ENCODE assay signal across 9 cellular contexts in the genomic region with DNA sequence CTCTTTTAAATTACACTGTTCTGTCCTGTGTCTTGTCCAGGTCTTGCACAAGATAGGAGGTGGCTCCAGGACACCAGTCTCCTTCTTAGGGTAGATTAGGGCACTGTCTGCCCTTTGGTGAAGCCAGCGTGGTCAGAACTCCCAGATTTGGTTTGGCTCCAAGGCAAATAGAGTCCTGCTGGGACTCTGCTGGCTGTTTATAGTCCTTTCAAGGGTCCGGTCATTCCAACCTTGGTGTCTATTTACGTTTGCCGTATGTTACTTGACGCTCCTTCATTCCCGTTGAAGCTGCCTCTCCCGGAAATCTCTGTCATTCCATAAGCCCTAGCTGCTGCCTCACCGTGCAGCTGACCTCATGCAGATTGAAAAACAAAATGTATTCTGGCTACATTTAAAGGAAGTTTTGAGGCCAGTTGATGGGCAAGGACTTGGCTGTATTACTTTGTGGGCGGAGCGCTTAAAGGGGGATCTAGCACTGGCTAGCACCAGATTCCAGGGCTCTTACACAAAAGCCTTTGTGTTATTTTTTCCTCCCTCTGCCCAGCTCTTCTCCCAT.
DNase-seq lines count a peak whose midpoint lies in the region; TF ChIP-seq lines count a peak whose summit lies in the region.
"Had no signal": no experiment of that assay in that cellular context is flagged by ENCODE, and none has a peak within 500 bp of the region (broad histone marks: within the 10 kb centered on the region; RNA-seq: fewer than 3 reads in every experiment).

No MANE protein-coding gene starts in this region.

- no peak overlapping the region for H2AFZ ChIP-seq in SK-N-SH (ENCODE audit: low read depth)

- no peak for TF ChIP-seq CTCF in BJ (IDR thresholded peaks at IDR 0.05; ENCODE audit: insufficient read depth, low read depth, low read length)
- no peak for TF ChIP-seq CTCF in SK-N-SH (IDR thresholded peaks at IDR 0.05)
- no peak for TF ChIP-seq CTCF in osteocyte (IDR thresholded peaks at IDR 0.05)
- no peak for TF ChIP-seq CTCF in GM10248 (IDR thresholded peaks at IDR 0.05; ENCODE audit: control extremely low read depth, extremely low read depth, low read depth, missing control alignments)

- DNase-seq in BJ (ENCODE audit: low read depth) (peak; percentile 88), SK-N-SH (no peak), globus pallidus (ENCODE audit: low spot score) (peak; percentile 99), osteocyte (ENCODE audit: extremely low spot score, unreplicated experiment) (peak; percentile 88), GM10248 (ENCODE audit: extremely low spot score) (no peak), NCI-H1092 (lab: John Stamatoyannopoulos, UW) (no peak), NOMO-1 treated with dmso at 0.1 percent for 144 hours (lab: John Stamatoyannopoulos, UW; ENCODE audit: unreplicated experiment) (no peak)
- no peak for DNase-seq in activated naive CD4-positive, alpha-beta T cell treated with anti-CD3 and anti-CD28 coated beads for 36 hours
- DNase-seq: activated naive CD4-positive, alpha-beta T cell treated with anti-CD3 and anti-CD28 coated beads, Interleukin-2, amount 50 U/mL, for 16 hours had no signal

- H3K36me3 Mint-ChIP-seq in osteocyte (ENCODE audit: unreplicated experiment): no peaks in the 10 kb centered on the region
- no peaks in the 10 kb centered on the region for H3K36me3 Mint-ChIP-seq in activated naive CD4-positive, alpha-beta T cell treated with anti-CD3 and anti-CD28 coated beads for 36 hours (ENCODE audit: low read depth)

- CTCF ChIA-PET in BJ (lab: Yijun Ruan, JAX): interaction anchor here (0.6 to 5.6 kb wide), 4 partner anchors 10 to 127 kb away, joined by 3 to 26 read pairs (median 4); no protein-coding TSS in a partner anchor
- CTCF ChIA-PET in SK-N-SH (lab: Yijun Ruan, JAX): interaction anchor here (0.9 kb wide), 1 partner anchor 51 kb away, joined by 3 read pairs; no protein-coding TSS in a partner anchor
- CTCF ChIA-PET in GM10248 (lab: Yijun Ruan, JAX): interaction anchor here (1.4 kb wide), 1 partner anchor 10 kb away, joined by 4 read pairs; no protein-coding TSS in a partner anchor
- CTCF ChIA-PET in activated naive CD4-positive, alpha-beta T cell treated with anti-CD3 and anti-CD28 coated beads for 36 hours (lab: Charles Lee): no interaction called here

- H3K9ac ChIP-seq in SK-N-SH: peak overlapping the region; percentile 73

- no peaks in the 10 kb centered on the region for H3K27me3 ChIP-seq in BJ (ENCODE audit: control insufficient read depth, insufficient read depth, low read length)
- H3K27me3 ChIP-seq in SK-N-SH (ENCODE audit: insufficient read depth): no peaks in the 10 kb centered on the region

- no peak for TF ChIP-seq RAD21 in SK-N-SH (IDR thresholded peaks at IDR 0.05; ENCODE audit: low read length)

- no peaks in the 10 kb centered on the region for H3K36me3 ChIP-seq in BJ (ENCODE audit: control insufficient read depth, insufficient read depth, low read length)
- H3K36me3 ChIP-seq in SK-N-SH (replicated peaks in 1 of 2; ENCODE audit: control insufficient read depth in 1 of 2, insufficient read depth in 2 of 2, low read length in 1 of 2): no peaks in the 10 kb centered on the region

- POLR2A ChIA-PET in BJ (lab: Charles Lee): interaction anchor here (0.6 to 1.0 kb wide), 3 partner anchors 15 to 260 kb away, joined by 3 to 4 read pairs (median 4); no protein-coding TSS in a partner anchor
- POLR2A ChIA-PET in SK-N-SH (lab: Yijun Ruan, JAX): no interaction called here
- POLR2A ChIA-PET in GM10248 (lab: Yijun Ruan, JAX): no interaction called here

- H3K4me1 Mint-ChIP-seq in osteocyte (ENCODE audit: unreplicated experiment): peaks cover 62% of the 10 kb centered on the region
- peaks cover 2% of the 10 kb centered on the region for H3K4me1 Mint-ChIP-seq in activated naive CD4-positive, alpha-beta T cell treated with anti-CD3 and anti-CD28 coated beads for 36 hours (ENCODE audit: low read depth)

- H3F3A ChIP-seq in SK-N-SH (replicated peaks; ENCODE audit: insufficient read depth): peaks cover 58% of the 10 kb centered on the region

- peak overlapping the region; percentile 95 for H3K27ac Mint-ChIP-seq in osteocyte (ENCODE audit: unreplicated experiment)
- no peak overlapping the region for H3K27ac Mint-ChIP-seq in activated naive CD4-positive, alpha-beta T cell treated with anti-CD3 and anti-CD28 coated beads for 36 hours

- no peaks in the 10 kb centered on the region for H3K9me3 ChIP-seq in SK-N-SH

- TF ChIP-seq EP300 in SK-N-SH (IDR thresholded peaks at IDR 0.05; ENCODE audit: borderline replicate concordance in 1 of 2, low read depth in 1 of 2, low read length in 1 of 2): peak; percentile 32 to 64; a peak in 2 of 4 replicates

- peak overlapping the region; percentile 65 for H3K4me2 ChIP-seq in SK-N-SH

- H3K27me3 Mint-ChIP-seq in osteocyte (ENCODE audit: unreplicated experiment): no peaks in the 10 kb centered on the region
- H3K27me3 Mint-ChIP-seq in activated naive CD4-positive, alpha-beta T cell treated with anti-CD3 and anti-CD28 coated beads for 36 hours (ENCODE audit: low read depth): no peaks in the 10 kb centered on the region

- H3K4me3 ChIP-seq in BJ (ENCODE audit: low read depth, low read length): no peak overlapping the region
- no peak overlapping the region for H3K4me3 ChIP-seq in SK-N-SH (ENCODE audit: low read depth in 2 of 2, low read length in 1 of 2)

- peak overlapping the region; percentile 3 for H3K4me3 Mint-ChIP-seq in osteocyte (ENCODE audit: unreplicated experiment)
- H3K4me3 Mint-ChIP-seq in activated naive CD4-positive, alpha-beta T cell treated with anti-CD3 and anti-CD28 coated beads for 36 hours: no peak overlapping the region

- H3K27ac ChIP-seq in SK-N-SH (ENCODE audit: low read depth in 2 of 2, low read length in 1 of 2): peak overlapping the region; percentile 65 to 94

- no peaks in the 10 kb centered on the region for H3K9me3 Mint-ChIP-seq in osteocyte (ENCODE audit: unreplicated experiment)
- no peaks in the 10 kb centered on the region for H3K9me3 Mint-ChIP-seq in activated naive CD4-positive, alpha-beta T cell treated with anti-CD3 and anti-CD28 coated beads for 36 hours

- H3K4me1 ChIP-seq in SK-N-SH (ENCODE audit: control insufficient read depth in 1 of 2, insufficient read depth in 2 of 2, low read depth in 1 of 2, low read length in 1 of 2): peaks cover 3 to 51% of the 10 kb centered on the region in 2 experiments; a peak in 3 of 4 replicates

- H3K9me2 ChIP-seq in SK-N-SH: no peaks in the 10 kb centered on the region

- intact Hi-C loops in activated naive CD4-positive, alpha-beta T cell treated with anti-CD3 and anti-CD28 coated beads for 36 hours (cut with micrococcal nuclease): no loop called here

- WGBS in SK-N-SH (ENCODE audit: low lambda C conversion rate): 49% methylated on average over 10 of the region's 10 CpGs

- no peaks in the 10 kb centered on the region for H4K20me1 ChIP-seq in SK-N-SH (ENCODE audit: insufficient read depth)

- peaks cover 41% of the 10 kb centered on the region for H3K79me2 ChIP-seq in SK-N-SH (ENCODE audit: insufficient read depth)

TF ChIP-seq in SK-N-SH, 30 proteins besides CTCF, POLR2A, EP300 and RAD21 (continues in another document):
- TF ChIP-seq TAF1 (IDR thresholded peaks at IDR 0.05; ENCODE audit: borderline replicate concordance, low read depth, low read length) (peak; percentile 42; the same call in 1 of the 2 replicates), RXRA (IDR thresholded peaks at IDR 0.05; ENCODE audit: borderline replicate concordance, low read depth) (peak; percentile 49; the same call in 1 of the 2 replicates), JUND (IDR thresholded peaks at IDR 0.05) (peak; percentile 20; the same call in 1 of the 2 replicates), FOXJ3 (CRISPR knock-in tag; IDR thresholded peaks at IDR 0.05) (no peak), YY1 (IDR thresholded peaks at IDR 0.05; ENCODE audit: low read depth) (no peak), MEF2A (IDR thresholded peaks at IDR 0.05; ENCODE audit: borderline replicate concordance, low read depth) (peak; percentile 66; the same call in 1 of the 2 replicates), EZH2phosphoT487 (IDR thresholded peaks at IDR 0.05; ENCODE audit: borderline replicate concordance, low read depth) (no peak), FOXM1 (IDR thresholded peaks at IDR 0.05; ENCODE audit: low read depth) (peak; percentile 50; the same call in 1 of the 2 replicates), FOSL2 (IDR thresholded peaks at IDR 0.05; ENCODE audit: borderline replicate concordance, low read depth) (peak; percentile 41; the same call in 1 of the 2 replicates), GATA2 (CRISPR knock-in tag; IDR thresholded peaks at IDR 0.05) (no peak), CHD2 (IDR thresholded peaks at IDR 0.05; ENCODE audit: low read length, partially characterized antibody) (no peak), NFIC (IDR thresholded peaks at IDR 0.05; ENCODE audit: borderline replicate concordance) (peak; percentile 80), ELF1 (IDR thresholded peaks at IDR 0.05) (no peak)
- TF ChIP-seq, protein P1, sequence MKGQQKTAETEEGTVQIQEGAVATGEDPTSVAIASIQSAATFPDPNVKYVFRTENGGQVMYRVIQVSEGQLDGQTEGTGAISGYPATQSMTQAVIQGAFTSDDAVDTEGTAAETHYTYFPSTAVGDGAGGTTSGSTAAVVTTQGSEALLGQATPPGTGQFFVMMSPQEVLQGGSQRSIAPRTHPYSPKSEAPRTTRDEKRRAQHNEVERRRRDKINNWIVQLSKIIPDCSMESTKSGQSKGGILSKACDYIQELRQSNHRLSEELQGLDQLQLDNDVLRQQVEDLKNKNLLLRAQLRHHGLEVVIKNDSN (IDR thresholded peaks at IDR 0.05; ENCODE audit: borderline replicate concordance, low read depth): no peak
- TF ChIP-seq, protein P2, sequence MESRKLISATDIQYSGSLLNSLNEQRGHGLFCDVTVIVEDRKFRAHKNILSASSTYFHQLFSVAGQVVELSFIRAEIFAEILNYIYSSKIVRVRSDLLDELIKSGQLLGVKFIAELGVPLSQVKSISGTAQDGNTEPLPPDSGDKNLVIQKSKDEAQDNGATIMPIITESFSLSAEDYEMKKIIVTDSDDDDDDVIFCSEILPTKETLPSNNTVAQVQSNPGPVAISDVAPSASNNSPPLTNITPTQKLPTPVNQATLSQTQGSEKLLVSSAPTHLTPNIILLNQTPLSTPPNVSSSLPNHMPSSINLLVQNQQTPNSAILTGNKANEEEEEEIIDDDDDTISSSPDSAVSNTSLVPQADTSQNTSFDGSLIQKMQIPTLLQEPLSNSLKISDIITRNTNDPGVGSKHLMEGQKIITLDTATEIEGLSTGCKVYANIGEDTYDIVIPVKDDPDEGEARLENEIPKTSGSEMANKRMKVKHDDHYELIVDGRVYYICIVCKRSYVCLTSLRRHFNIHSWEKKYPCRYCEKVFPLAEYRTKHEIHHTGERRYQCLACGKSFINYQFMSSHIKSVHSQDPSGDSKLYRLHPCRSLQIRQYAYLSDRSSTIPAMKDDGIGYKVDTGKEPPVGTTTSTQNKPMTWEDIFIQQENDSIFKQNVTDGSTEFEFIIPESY (IDR thresholded peaks at IDR 0.05; ENCODE audit: borderline replicate concordance, low read depth): no peak

Comparison
In these comparisons a context has a peak if more than half of its experiments do, and no peak if none do; other contexts are left out.
1. DNase-seq: peak in BJ (single experiment), globus pallidus (single experiment) and osteocyte (single experiment); none in SK-N-SH (single experiment), GM10248 (single experiment), NCI-H1092 (single experiment), activated naive CD4-positive, alpha-beta T cell treated with anti-CD3 and anti-CD28 coated beads for 36 hours (single experiment) and NOMO-1 treated with dmso at 0.1 percent for 144 hours (single experiment).